18 cellular contexts compared by ENCODE assay signal in genomic region chr6:79832723-79833122, GRCh38.
DNase-seq lines count a peak whose midpoint lies in the region; ATAC-seq and TF ChIP-seq lines count a peak whose summit lies in the region.
"Had no signal": no experiment of that assay in that cellular context is flagged by ENCODE, and none has a peak within 500 bp of the region (broad histone marks: within the 10 kb centered on the region; RNA-seq: fewer than 3 reads in every experiment).

No MANE protein-coding gene starts in this region.

- no peak overlapping the region for H4K12ac ChIP-seq in trophoblast cell (ENCODE audit: low read depth, low read length)

- H3K79me1 ChIP-seq in trophoblast cell (ENCODE audit: low read length): peaks cover 18% of the 10 kb centered on the region

- H3K4ac ChIP-seq in trophoblast cell (ENCODE audit: low read depth, low read length): no peak overlapping the region

- no peaks in the 10 kb centered on the region for H3K79me2 ChIP-seq in trophoblast cell (ENCODE audit: control insufficient read depth, insufficient read depth, low read length, poor library complexity)

- no peak overlapping the region for H2AK5ac ChIP-seq in trophoblast cell (ENCODE audit: low read length)

- H3K36me3 ChIP-seq in cardiac muscle cell (no peaks in the 10 kb centered on the region), trophoblast cell (ENCODE audit: control insufficient read depth in 1 of 2, insufficient read depth in 2 of 2, low read length in 2 of 2) (no peaks in the 10 kb centered on the region)
- H3K36me3 ChIP-seq: BLaER1, HAP-1 had no signal

- H3K9me3 Mint-ChIP-seq in chondrocyte (ENCODE audit: low read depth): no peaks in the 10 kb centered on the region
- H3K9me3 Mint-ChIP-seq: CD8-positive, alpha-beta T cell; HFFc6 had no signal

- 55% methylated on average over 2 of the region's 2 CpGs for WGBS in right cardiac atrium
- WGBS in trophoblast cell (ENCODE audit: extremely low coverage, insufficient coverage, insufficient read length): no CpG with 5 or more reads among the region's 2 CpGs

- no peak overlapping the region for H3K27ac Mint-ChIP-seq in chondrocyte (ENCODE audit: unreplicated experiment)
- H3K27ac Mint-ChIP-seq: B cell; CD4-positive, CD25-positive, alpha-beta regulatory T cell; CD8-positive, alpha-beta T cell; HFFc6 had no signal

- H3K4me1 Mint-ChIP-seq in chondrocyte (ENCODE audit: low read depth): peaks cover 3% of the 10 kb centered on the region
- H3K4me1 Mint-ChIP-seq: B cell; CD4-positive, CD25-positive, alpha-beta regulatory T cell had no signal

- no peak overlapping the region for H3K4me3 ChIP-seq in cardiac muscle cell
- H3K4me3 ChIP-seq in right cardiac atrium (ENCODE audit: low read length): no peak overlapping the region
- H3K4me3 ChIP-seq in trophoblast cell (ENCODE audit: low read depth, low read length): no peak overlapping the region
- H3K4me3 ChIP-seq: BLaER1, HAP-1 had no signal

- no peak overlapping the region for H3K18ac ChIP-seq in trophoblast cell (ENCODE audit: low read length)

- H3K9me3 ChIP-seq in cardiac muscle cell (ENCODE audit: low read depth) (no peaks in the 10 kb centered on the region), right cardiac atrium (ENCODE audit: control insufficient read depth, low read length) (no peaks in the 10 kb centered on the region), trophoblast cell (ENCODE audit: insufficient read depth, low read depth, low read length) (no peaks in the 10 kb centered on the region)
- H3K9me3 ChIP-seq: BLaER1, Caco-2, HAP-1 had no signal

- H3K4me1 ChIP-seq in cardiac muscle cell (ENCODE audit: low read depth) (peaks cover 9% of the 10 kb centered on the region), right cardiac atrium (ENCODE audit: control insufficient read depth, insufficient read depth, low read length) (no peaks in the 10 kb centered on the region), trophoblast cell (ENCODE audit: control insufficient read depth in 1 of 2, insufficient read depth in 2 of 2, low read length in 2 of 2) (no peaks in the 10 kb centered on the region)
- H3K4me1 ChIP-seq: BLaER1 had no signal

- no peak overlapping the region for H3K23ac ChIP-seq in trophoblast cell (ENCODE audit: low read length)

- H4K8ac ChIP-seq in trophoblast cell (ENCODE audit: low read depth, low read length): no peak overlapping the region

- no peak overlapping the region for H3K9ac ChIP-seq in trophoblast cell (ENCODE audit: low read length)
- H3K9ac ChIP-seq: BLaER1 had no signal

- no peak for TF ChIP-seq CTCF in cardiac muscle cell (IDR thresholded peaks at IDR 0.05; ENCODE audit: low read depth, low read length)
- no peak for TF ChIP-seq CTCF in chondrocyte (IDR thresholded peaks at IDR 0.05)

- H3K4me2 ChIP-seq in trophoblast cell (ENCODE audit: low read length): no peak overlapping the region
- H3K4me2 ChIP-seq: BLaER1 had no signal

- H3K36me3 Mint-ChIP-seq in chondrocyte (ENCODE audit: low read depth): no peaks in the 10 kb centered on the region
- H3K36me3 Mint-ChIP-seq: CD4-positive, CD25-positive, alpha-beta regulatory T cell; CD8-positive, alpha-beta T cell had no signal

- H3K4me3 Mint-ChIP-seq in chondrocyte (ENCODE audit: unreplicated experiment): no peak overlapping the region
- H3K4me3 Mint-ChIP-seq: B cell; CD4-positive, CD25-positive, alpha-beta regulatory T cell; CD8-positive, alpha-beta T cell; HFFc6 had no signal

- intact Hi-C loops in right cardiac atrium (cut with DNase I): no loop called here

- no peak overlapping the region for H2BK12ac ChIP-seq in trophoblast cell (ENCODE audit: low read length)

- DNase-seq in cardiac muscle cell (ENCODE audit: low read depth in 1 of 2, low spot score in 1 of 2) (no peak), right cardiac atrium (no peak), left lobe of liver (ENCODE audit: low spot score) (no peak), trophoblast cell (no peak), chondrocyte (ENCODE audit: low spot score) (no peak), kidney tubule cell (ENCODE audit: low spot score) (no peak)
- DNase-seq: Caco-2; CD4-positive, CD25-positive, alpha-beta regulatory T cell; CD8-positive, alpha-beta T cell; DMS153; DND-41; GOT3; HFFc6 had no signal

- ATAC-seq in right cardiac atrium (no peak), left lobe of liver (peak; percentile 76)
- ATAC-seq: CD8-positive, alpha-beta T cell had no signal

- no peak overlapping the region for H3K14ac ChIP-seq in trophoblast cell (ENCODE audit: low read length)

- no peak overlapping the region for H2AFZ ChIP-seq in trophoblast cell (ENCODE audit: insufficient read depth, low read length, poor library complexity)

- peaks cover 13% of the 10 kb centered on the region for H3K27me3 Mint-ChIP-seq in chondrocyte (ENCODE audit: low read depth)

- peak overlapping the region; percentile 96 for H2BK5ac ChIP-seq in trophoblast cell (ENCODE audit: low read depth, low read length, poor library complexity)

- H4K91ac ChIP-seq in trophoblast cell (ENCODE audit: low read depth, low read length): peak overlapping the region; percentile 76

- H3K27ac ChIP-seq in cardiac muscle cell (peak overlapping the region; percentile 6), right cardiac atrium (ENCODE audit: low read length) (no peak overlapping the region), trophoblast cell (ENCODE audit: low read depth, low read length) (peak overlapping the region; percentile 84)
- H3K27ac ChIP-seq: 22Rv1, BLaER1, C4-2B had no signal

- no peaks in the 10 kb centered on the region for H3K27me3 ChIP-seq in cardiac muscle cell
- no peaks in the 10 kb centered on the region for H3K27me3 ChIP-seq in right cardiac atrium (ENCODE audit: control insufficient read depth, insufficient read depth)
- H3K27me3 ChIP-seq in trophoblast cell (ENCODE audit: insufficient read depth, low read length): no peaks in the 10 kb centered on the region
- H3K27me3 ChIP-seq: BLaER1 had no signal

- peak overlapping the region; percentile 96 for H2BK120ac ChIP-seq in trophoblast cell (ENCODE audit: insufficient read depth, low read length, poor library complexity)
